In genomic region chr5:37198066-37198465, GRCh38 we compare ENCODE assay signal across 9 cellular contexts. TPM values are rescaled to one million over a fixed set of nuclear protein-coding genes. Genes with fewer than 3 reads are reported as not detected.
A peak's percentile ranks its signal among the peaks of the same experiment; 100 is the strongest.
DNase-seq lines count a peak whose midpoint lies in the region; ATAC-seq and TF ChIP-seq lines count a peak whose summit lies in the region.
"Had no signal": no experiment of that assay in that cellular context is flagged by ENCODE, and none has a peak within 500 bp of the region (broad histone marks: within the 10 kb centered on the region; RNA-seq: fewer than 3 reads in every experiment).

No MANE protein-coding gene starts in this region.

- H3K27me3 Mint-ChIP-seq in CD14-positive monocyte (ENCODE audit: low read depth in 3 of 3), result no peaks in the 10 kb centered on the region
- no peaks in the 10 kb centered on the region for H3K27me3 Mint-ChIP-seq in WTC11 (ENCODE audit: low read depth)
- no peaks in the 10 kb centered on the region for H3K27me3 Mint-ChIP-seq in Calu3 (ENCODE audit: unreplicated experiment)

- ATAC-seq in GM19043 (IDR thresholded peaks at IDR 0.05; ENCODE audit: low read depth, unreplicated experiment) (peak; percentile 51), HG03342 (IDR thresholded peaks at IDR 0.05; ENCODE audit: unreplicated experiment) (peak; percentile 50), WTC11 (no peak)
- ATAC-seq: Right ventricle myocardium inferior had no signal

- H3K36me3 Mint-ChIP-seq in CD14-positive monocyte (peaks cover 3 to 6% of the 10 kb centered on the region in 2 donors), WTC11 (no peaks in the 10 kb centered on the region), Calu3 (ENCODE audit: insufficient read depth, unreplicated experiment) (peaks cover 4% of the 10 kb centered on the region)

- intact Hi-C loops in CD14-positive monocyte (cut with micrococcal nuclease) (no loop called here), Calu3 (cut with micrococcal nuclease; ENCODE audit: unreplicated experiment) (no loop called here)

- CTCF ChIA-PET in WTC11 (lab: Charles Lee), result interaction anchor here (0.6 kb wide), 1 partner anchor 11 kb away, joined by 3 read pairs; no protein-coding TSS in a partner anchor
- CTCF ChIA-PET in Calu3 (lab: Charles Lee), result no interaction called here

- DNase-seq in CD14-positive monocyte (ENCODE audit: low spot score), result no peak
- DNase-seq in astrocyte of the spinal cord (ENCODE audit: low read depth, low spot score), result peak; percentile 13
- DNase-seq in WTC11 (ENCODE audit: low spot score), result no peak
- DNase-seq in SIG-M5 treated with dmso at 0.1 percent for 504 hours (lab: John Stamatoyannopoulos, UW; ENCODE audit: unreplicated experiment), result no peak
- no peak for DNase-seq in DMS114 treated with DMSO at 0.1 percent for 48 hours (lab: John Stamatoyannopoulos, UW; ENCODE audit: unreplicated experiment)
- DNase-seq in Calu3, result no peak

- POLR2A ChIA-PET in WTC11 (lab: Charles Lee), result no interaction called here

- H3K27ac Mint-ChIP-seq in CD14-positive monocyte (peak overlapping the region; percentile 35 to 89 (median 80)), WTC11 (no peak overlapping the region), Calu3 (ENCODE audit: unreplicated experiment) (no peak overlapping the region)

- no peak for TF ChIP-seq CTCF in CD14-positive monocyte (IDR thresholded peaks at IDR 0.05)
- no peak for TF ChIP-seq CTCF in astrocyte of the spinal cord (IDR thresholded peaks at IDR 0.05; ENCODE audit: low read depth, low read length)
- TF ChIP-seq CTCF in WTC11 (IDR thresholded peaks at IDR 0.05), result no peak
- no peak for TF ChIP-seq CTCF in Calu3 (IDR thresholded peaks at IDR 0.05; ENCODE audit: unreplicated experiment)

- no peaks in the 10 kb centered on the region for H3K9me3 Mint-ChIP-seq in CD14-positive monocyte
- no peaks in the 10 kb centered on the region for H3K9me3 Mint-ChIP-seq in WTC11
- H3K9me3 Mint-ChIP-seq in Calu3 (ENCODE audit: low read depth, unreplicated experiment), result no peaks in the 10 kb centered on the region

- H3K4me1 Mint-ChIP-seq in CD14-positive monocyte (peaks cover 18% of the 10 kb centered on the region), WTC11 (no peaks in the 10 kb centered on the region), Calu3 (ENCODE audit: low read depth, unreplicated experiment) (no peaks in the 10 kb centered on the region)

- H3K4me3 Mint-ChIP-seq in CD14-positive monocyte (peak overlapping the region; percentile 59 to 71), WTC11 (no peak overlapping the region), Calu3 (ENCODE audit: low read depth, unreplicated experiment) (no peak overlapping the region)

- no peak overlapping the region for H3K4me3 ChIP-seq in astrocyte of the spinal cord (ENCODE audit: low read depth, low read length)

- no TSS peak for BruUV-seq in Calu3 (replicated peaks; lab: Mats Ljungman, UMichigan)

- in situ Hi-C loops in astrocyte of the spinal cord (cut with HindIII; ENCODE audit: low sequenced_read_pairs), result no loop called here

TF ChIP-seq in WTC11, 78 proteins besides CTCF, POLR2A, EP300 and RAD21 (continues in another document):
- TF ChIP-seq NFE2L1 (CRISPR knock-in tag; IDR thresholded peaks at IDR 0.05) (no peak), EMX1 (CRISPR knock-in tag; IDR thresholded peaks at IDR 0.05) (no peak), TCF7 (CRISPR knock-in tag; IDR thresholded peaks at IDR 0.05; ENCODE audit: low read depth) (no peak), HMGXB4 (CRISPR knock-in tag; IDR thresholded peaks at IDR 0.05) (no peak), E2F1 (CRISPR knock-in tag; IDR thresholded peaks at IDR 0.05) (no peak), ZNF281 (CRISPR knock-in tag; IDR thresholded peaks at IDR 0.05) (no peak), ATF1 (CRISPR knock-in tag; IDR thresholded peaks at IDR 0.05) (no peak), CBFB (CRISPR knock-in tag; IDR thresholded peaks at IDR 0.05; ENCODE audit: low read depth) (no peak), ZNF532 (CRISPR knock-in tag; IDR thresholded peaks at IDR 0.05; ENCODE audit: borderline replicate concordance) (no peak), USF2 (CRISPR knock-in tag; IDR thresholded peaks at IDR 0.05) (no peak)

RNA-seq across cellular contexts. Expression of gene CPLANE1, which starts 51.1 kb away (rescaled TPM):
- under 1 TPM; 0.25 to 0.88 TPM for polyA plus RNA-seq in CD14-positive monocyte
- total RNA-seq in WTC11 (2021), result 4.8 to 6.5 TPM (median 5.7 TPM) in 3 replicates
- total RNA-seq in Calu3 (2022), result 10.1 and 12.1 TPM in 2 replicates

Comparison
In these comparisons a context has a peak if more than half of its experiments do, and no peak if none do; other contexts are left out.
1. H3K27ac Mint-ChIP-seq: peak in CD14-positive monocyte (7 of 7); none in WTC11 (single experiment) and Calu3 (single experiment).
2. H3K4me3 Mint-ChIP-seq: peak in CD14-positive monocyte (2 of 2); none in WTC11 (single experiment) and Calu3 (single experiment).